Comparison of ENCODE assay signal across 1 cellular context in the genomic region with DNA sequence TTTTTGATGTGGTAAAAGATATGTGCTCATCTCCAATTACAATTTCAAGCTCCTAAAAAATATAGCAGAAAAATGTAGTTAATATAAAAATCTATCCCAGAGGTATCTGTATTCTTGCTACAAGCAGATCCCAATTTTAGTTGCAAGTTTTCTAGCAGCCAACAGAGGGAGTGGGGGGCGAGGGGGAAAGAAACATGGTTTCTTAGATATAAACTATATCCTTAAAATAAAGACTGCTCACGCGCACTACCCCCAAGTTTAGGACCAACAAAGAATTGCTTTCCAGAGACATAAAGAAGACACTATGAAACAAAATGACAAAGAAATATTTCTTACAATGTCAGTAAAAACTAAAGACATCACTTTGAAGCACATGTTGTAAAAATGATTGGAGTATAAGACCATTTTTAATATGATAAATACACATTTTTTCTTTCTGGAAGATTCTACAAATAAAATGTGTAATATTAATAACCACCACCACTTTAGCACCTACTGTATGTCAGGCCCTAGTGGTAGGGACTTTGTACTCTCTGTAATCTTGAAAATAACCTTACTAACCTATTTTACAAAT.
TF ChIP-seq lines count a peak whose summit lies in the region.

No MANE protein-coding gene starts in this region.

TF ChIP-seq in SK-N-SH, 30 proteins besides CTCF, POLR2A, EP300 and RAD21 (continued from another document):
- TF ChIP-seq, protein P1, sequence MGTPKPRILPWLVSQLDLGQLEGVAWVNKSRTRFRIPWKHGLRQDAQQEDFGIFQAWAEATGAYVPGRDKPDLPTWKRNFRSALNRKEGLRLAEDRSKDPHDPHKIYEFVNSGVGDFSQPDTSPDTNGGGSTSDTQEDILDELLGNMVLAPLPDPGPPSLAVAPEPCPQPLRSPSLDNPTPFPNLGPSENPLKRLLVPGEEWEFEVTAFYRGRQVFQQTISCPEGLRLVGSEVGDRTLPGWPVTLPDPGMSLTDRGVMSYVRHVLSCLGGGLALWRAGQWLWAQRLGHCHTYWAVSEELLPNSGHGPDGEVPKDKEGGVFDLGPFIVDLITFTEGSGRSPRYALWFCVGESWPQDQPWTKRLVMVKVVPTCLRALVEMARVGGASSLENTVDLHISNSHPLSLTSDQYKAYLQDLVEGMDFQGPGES (IDR thresholded peaks at IDR 0.05; ENCODE audit: low read depth, low read length) = no peak
- TF ChIP-seq, protein P2, sequence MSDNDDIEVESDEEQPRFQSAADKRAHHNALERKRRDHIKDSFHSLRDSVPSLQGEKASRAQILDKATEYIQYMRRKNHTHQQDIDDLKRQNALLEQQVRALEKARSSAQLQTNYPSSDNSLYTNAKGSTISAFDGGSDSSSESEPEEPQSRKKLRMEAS (IDR thresholded peaks at IDR 0.05; ENCODE audit: low read depth) = no peak
- TF ChIP-seq TCF12 (IDR thresholded peaks at IDR 0.05) = no peak
